In the genomic region with DNA sequence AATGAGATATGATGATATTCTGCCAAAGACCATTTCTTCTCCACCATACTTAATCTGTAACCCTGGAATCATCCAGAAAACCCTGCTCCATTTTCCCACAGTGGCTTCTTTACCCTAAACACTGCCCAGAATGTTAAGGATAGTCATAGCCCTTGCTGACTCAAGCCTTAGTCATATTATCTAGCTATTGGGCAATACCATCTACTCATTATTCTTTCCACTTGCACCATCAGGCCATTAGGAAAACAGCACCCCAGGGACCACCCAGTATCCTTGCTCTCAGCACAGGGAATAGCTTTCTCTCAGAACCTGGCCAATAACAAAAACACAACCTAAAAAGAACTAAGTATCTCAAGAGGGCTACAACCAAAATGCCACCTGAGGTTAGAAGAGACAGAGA, we compare ENCODE assay signal across 10 cellular contexts.
DNase-seq lines count a peak whose midpoint lies in the region; ATAC-seq and TF ChIP-seq lines count a peak whose summit lies in the region.
"Had no signal": no experiment of that assay in that cellular context is flagged by ENCODE, and none has a peak within 500 bp of the region (broad histone marks: within the 10 kb centered on the region; RNA-seq: fewer than 3 reads in every experiment).

No MANE protein-coding gene starts in this region.

- ATAC-seq in body of pancreas, result peak; percentile 59
- ATAC-seq: activated naive CD4-positive, alpha-beta T cell treated with anti-CD3 and anti-CD28 coated beads, Interleukin-2, amount 50 U/mL, for 72 hours; HepG2 had no signal

- no peaks in the 10 kb centered on the region for H3K36me3 ChIP-seq in body of pancreas (replicated peaks in 1 of 2; ENCODE audit: insufficient read depth in 1 of 2, low read depth in 2 of 2)

- no peak for TF ChIP-seq POLR2A in body of pancreas (IDR thresholded peaks at IDR 0.05)

- no peak for TF ChIP-seq CTCF in body of pancreas (IDR thresholded peaks at IDR 0.05)

- peaks cover 16% of the 10 kb centered on the region for H3K4me1 ChIP-seq in body of pancreas

- DNase-seq in ACHN (peak; percentile 35), HS-5 (ENCODE audit: low read depth) (peak; percentile 65), body of pancreas (peak in 3 of 4 donors; percentile 10 to 32 (median 22)), kidney tubule cell (ENCODE audit: low spot score) (peak; percentile 78), SK-N-DZ (ENCODE audit: low spot score) (no peak), globus pallidus (ENCODE audit: low spot score) (no peak), DMS79 treated with DMSO at 0.1 percent for 48 hours (lab: John Stamatoyannopoulos, UW) (no peak)
- no peak for DNase-seq in stimulated activated naive CD4-positive, alpha-beta T cell treated with Interleukin-2 at 50 U/mL for 16 hours (lab: John Stamatoyannopoulos, UW)

- in situ Hi-C loops in ACHN (cut with HindIII; ENCODE audit: low pct_ligation_motif_present, low pct_unique_long_range_greater_than_20kb, low sequenced_read_pairs), result no loop called here

- H3K4me3 ChIP-seq in body of pancreas, result no peak overlapping the region

- intact Hi-C loops in body of pancreas (cut with DNase I), result no loop called here

- H3K27me3 ChIP-seq in body of pancreas, result no peaks in the 10 kb centered on the region

- H3K27ac ChIP-seq in body of pancreas, result no peak overlapping the region

- no peaks in the 10 kb centered on the region for H3K9me3 ChIP-seq in body of pancreas

Comparison
In these comparisons a context has a peak if more than half of its experiments do, and no peak if none do; other contexts are left out.
1. DNase-seq: peak in ACHN (single experiment), HS-5 (single experiment), body of pancreas (3 of 4) and kidney tubule cell (single experiment); none in stimulated activated naive CD4-positive, alpha-beta T cell treated with Interleukin-2 at 50 U/mL for 16 hours (single experiment), SK-N-DZ (single experiment), globus pallidus (single experiment) and DMS79 treated with DMSO at 0.1 percent for 48 hours (single experiment).